In the genomic region with DNA sequence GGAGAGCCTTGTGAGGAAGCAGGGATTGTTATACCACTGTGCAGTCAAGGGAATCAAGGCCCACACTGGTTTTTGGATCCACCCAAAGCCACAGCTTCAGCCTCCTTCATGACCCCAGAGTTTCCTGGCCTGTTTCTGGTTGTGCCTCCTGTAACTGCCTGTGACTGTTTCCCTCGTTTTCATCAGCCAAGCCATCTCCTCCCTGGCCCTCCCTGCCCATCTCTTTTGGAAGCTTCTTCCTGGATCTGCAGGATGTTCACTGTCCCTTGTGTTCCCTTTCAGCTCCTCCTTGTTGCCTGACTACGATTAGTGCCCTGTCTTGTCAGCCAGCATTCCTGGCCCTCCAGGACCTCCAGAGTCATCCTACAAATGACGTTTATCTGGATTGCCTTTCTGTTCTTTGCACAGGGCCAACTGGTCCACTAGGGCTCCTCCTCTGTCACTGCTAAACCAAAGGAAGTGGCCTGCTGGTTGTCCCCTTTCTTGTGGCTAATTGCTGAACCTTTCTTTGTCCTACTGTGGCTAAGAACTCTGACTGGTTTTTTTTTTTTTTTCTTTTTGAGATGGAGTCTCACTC, we compare ENCODE assay signal across 11 cellular contexts. TPM values are rescaled to one million over a fixed set of nuclear protein-coding genes. Genes with fewer than 3 reads are reported as not detected.
A peak's percentile ranks its signal among the peaks of the same experiment; 100 is the strongest.
DNase-seq lines count a peak whose midpoint lies in the region; ATAC-seq and TF ChIP-seq lines count a peak whose summit lies in the region.
"Had no signal": no experiment of that assay in that cellular context is flagged by ENCODE, and none has a peak within 500 bp of the region (broad histone marks: within the 10 kb centered on the region; RNA-seq: fewer than 3 reads in every experiment).

No MANE protein-coding gene starts in this region.

- H3K36me3 Mint-ChIP-seq in MCF 10A (ENCODE audit: insufficient read depth, unreplicated experiment), result peaks cover 94% of the 10 kb centered on the region
- H3K36me3 Mint-ChIP-seq in natural killer cell, result peaks cover 49% of the 10 kb centered on the region

- H4K20me1 ChIP-seq in mammary epithelial cell (ENCODE audit: insufficient read depth, low read length), result no peaks in the 10 kb centered on the region

- H2AFZ ChIP-seq in mammary epithelial cell (ENCODE audit: low read depth, low read length), result no peak overlapping the region

- no peak overlapping the region for H3K9ac ChIP-seq in mammary epithelial cell (ENCODE audit: insufficient read depth, low read length)

- H3K4me3 ChIP-seq in mammary epithelial cell (replicated peaks in 1 of 3; ENCODE audit: insufficient read depth in 1 of 3, low read depth in 2 of 3, low read length in 3 of 3) (no peak overlapping the region), uterus (no peak overlapping the region)

- H3K9me3 Mint-ChIP-seq in MCF 10A (ENCODE audit: unreplicated experiment) (no peaks in the 10 kb centered on the region), natural killer cell (no peaks in the 10 kb centered on the region)

- 18% methylated on average over 2 of the region's 3 CpGs for WGBS in mammary epithelial cell (ENCODE audit: low coverage, missing lambda C conversion rate)

- H3K4me1 ChIP-seq in mammary epithelial cell (ENCODE audit: insufficient read depth, low read length) (no peaks in the 10 kb centered on the region), uterus (peaks cover 15% of the 10 kb centered on the region in 2 donors)

- H3K27ac ChIP-seq in mammary epithelial cell (ENCODE audit: insufficient read depth, low read depth, low read length) (no peak overlapping the region), uterus (peak overlapping the region; percentile 71 to 85), caudate nucleus (ENCODE audit: low read depth, low read length) (no peak overlapping the region)

- H3K9me3 ChIP-seq in mammary epithelial cell (replicated peaks; ENCODE audit: insufficient read depth, low read length) (no peaks in the 10 kb centered on the region), uterus (no peaks in the 10 kb centered on the region)

- H3K27me3 Mint-ChIP-seq in MCF 10A (ENCODE audit: insufficient read depth, unreplicated experiment) (no peaks in the 10 kb centered on the region), natural killer cell (ENCODE audit: low read depth in 2 of 2) (no peaks in the 10 kb centered on the region)

- in situ Hi-C loops in mammary epithelial cell (cut with MboI; ENCODE audit: low sequenced_read_pairs in 2 of 2), result loop anchor here in 1 of 2 donors (5.0 kb wide), 1 partner anchor 79 kb away; no protein-coding TSS in a partner anchor

- H3K4me1 Mint-ChIP-seq in MCF 10A (ENCODE audit: insufficient read depth, unreplicated experiment) (no peaks in the 10 kb centered on the region), natural killer cell (peaks cover 45 to 51% of the 10 kb centered on the region in 2 donors)

- no peak overlapping the region for H3K4me2 ChIP-seq in mammary epithelial cell (ENCODE audit: insufficient read depth, low read depth, low read length)

- no TSS peak for BruUV-seq in MCF 10A (replicated peaks; lab: Mats Ljungman, UMichigan)
- no TSS peak for BruUV-seq in mammary epithelial cell (replicated peaks; lab: Mats Ljungman, UMichigan)

- TF ChIP-seq POLR2A in uterus (IDR thresholded peaks at IDR 0.05), result no peak

- DNase-seq in MCF 10A (ENCODE audit: unreplicated experiment), result no peak
- DNase-seq in mammary epithelial cell, result no peak
- peak; percentile 63 for DNase-seq in dedifferentiated amniotic fluid mesenchymal stem cell (ENCODE audit: extremely low spot score)
- DNase-seq in natural killer cell, result no peak
- no peak for DNase-seq in uterus
- no peak for DNase-seq in caudate nucleus (lab: John Stamatoyannopoulos, UW)
- DNase-seq: AML-193, Karpas-422, NCI-H524 treated with DMSO at 0.1 percent for 48 hours had no signal

- no peak overlapping the region for H3K4me3 Mint-ChIP-seq in MCF 10A (ENCODE audit: unreplicated experiment)
- peak overlapping the region; percentile 35 for H3K4me3 Mint-ChIP-seq in natural killer cell

- intact Hi-C loops in MCF 10A (cut with micrococcal nuclease) (no loop called here), mammary epithelial cell (cut with micrococcal nuclease) (no loop called here), natural killer cell (cut with micrococcal nuclease) (no loop called here), uterus (cut with DNase I; ENCODE audit: low total_unique reads) (no loop called here)

- no peak for TF ChIP-seq CTCF in MCF 10A (IDR thresholded peaks at IDR 0.05; ENCODE audit: unreplicated experiment)
- TF ChIP-seq CTCF in mammary epithelial cell (conservative IDR thresholded peaks at IDR 0.05 in 1 of 2, IDR thresholded peaks at IDR 0.05 in 1 of 2; ENCODE audit: extremely low read depth in 1 of 2, insufficient read depth in 1 of 2, low read depth in 1 of 2, low read length in 2 of 2), result no peak
- TF ChIP-seq CTCF in natural killer cell (IDR thresholded peaks at IDR 0.05), result no peak
- TF ChIP-seq CTCF in uterus (IDR thresholded peaks at IDR 0.05), result no peak

- H3K27ac Mint-ChIP-seq in MCF 10A (ENCODE audit: low read depth, unreplicated experiment), result peak overlapping the region; percentile 41
- peak overlapping the region in 1 of 2 donors; percentile 80 for H3K27ac Mint-ChIP-seq in natural killer cell

- peaks cover 19% of the 10 kb centered on the region for H3K79me2 ChIP-seq in mammary epithelial cell (ENCODE audit: insufficient read depth, low read length)

- CTCF ChIA-PET in MCF 10A (lab: Yijun Ruan, JAX), result interaction anchor here (0.6 to 1.8 kb wide), 4 partner anchors 8 to 225 kb away, joined by 3 to 14 read pairs (median 4); no protein-coding TSS in a partner anchor
- CTCF ChIA-PET in mammary epithelial cell (lab: Charles Lee; ENCODE audit: low non-redundant PET), result no interaction called here

- H3K36me3 ChIP-seq in mammary epithelial cell (ENCODE audit: insufficient read depth, low read length) (peaks cover 19% of the 10 kb centered on the region), uterus (no peaks in the 10 kb centered on the region)

- ATAC-seq in natural killer cell (peak; percentile 46 to 81 (median 59)), HG02642 (IDR thresholded peaks at IDR 0.05; ENCODE audit: poor library complexity, unreplicated experiment) (no peak), HG02571 (IDR thresholded peaks at IDR 0.05; ENCODE audit: unreplicated experiment) (no peak)

- POLR2A ChIA-PET in MCF 10A (lab: Yijun Ruan, JAX), result interaction anchor here (1.0 kb wide), 1 partner anchor 17 kb away, joined by 3 read pairs; no protein-coding TSS in a partner anchor

- dilution Hi-C loops in mammary epithelial cell (cut with HindIII; ENCODE audit: low sequenced_read_pairs), result no loop called here

- no peaks in the 10 kb centered on the region for H3K27me3 ChIP-seq in mammary epithelial cell (ENCODE audit: insufficient read depth, low read length)
- no peaks in the 10 kb centered on the region for H3K27me3 ChIP-seq in uterus

RNA-seq across cellular contexts. Expression of a gene that starts 17.9 kb away (rescaled TPM):
- total RNA-seq in MCF 10A (2022) (56.5 and 67.5 TPM in 2 replicates), mammary epithelial cell (10 to 100 TPM; 47.3 to 56.6 TPM), natural killer cell (100 to 1,000 TPM in 2 of 3 donors, 10 to 100 TPM in 1; 91.8 to 118 (median 116) TPM), uterus (100 to 1,000 TPM in 1 of 4 donors, 10 to 100 TPM in 3; 38.4 to 111 (median 59.2) TPM)
- 30.7 TPM for polyA plus RNA-seq in mammary epithelial cell
- 73.0 TPM for polyA minus RNA-seq in mammary epithelial cell

RNA-seq across cellular contexts. Expression of a gene that starts 37.0 kb away (rescaled TPM):
- total RNA-seq in MCF 10A (2022), result 1.6 and 2.4 TPM in 2 replicates
- total RNA-seq in mammary epithelial cell, result under 1 TPM; 0.67 to 0.68 TPM
- 0.57 TPM for polyA plus RNA-seq in mammary epithelial cell
- not detected for polyA minus RNA-seq in mammary epithelial cell
- 1 to 10 TPM; 5.2 to 7.2 (median 5.3) TPM for total RNA-seq in natural killer cell
- total RNA-seq in uterus, result 1 to 10 TPM; 1.4 to 8.5 (median 4.8) TPM

Comparison
In these comparisons a context has a peak if more than half of its experiments do, and no peak if none do; other contexts are left out.
1. H3K27ac ChIP-seq: peak in uterus (2 of 2); none in mammary epithelial cell (single experiment) and caudate nucleus (single experiment).
2. ATAC-seq: peak in natural killer cell (3 of 3); none in HG02642 (single experiment) and HG02571 (single experiment).